In the genomic region with DNA sequence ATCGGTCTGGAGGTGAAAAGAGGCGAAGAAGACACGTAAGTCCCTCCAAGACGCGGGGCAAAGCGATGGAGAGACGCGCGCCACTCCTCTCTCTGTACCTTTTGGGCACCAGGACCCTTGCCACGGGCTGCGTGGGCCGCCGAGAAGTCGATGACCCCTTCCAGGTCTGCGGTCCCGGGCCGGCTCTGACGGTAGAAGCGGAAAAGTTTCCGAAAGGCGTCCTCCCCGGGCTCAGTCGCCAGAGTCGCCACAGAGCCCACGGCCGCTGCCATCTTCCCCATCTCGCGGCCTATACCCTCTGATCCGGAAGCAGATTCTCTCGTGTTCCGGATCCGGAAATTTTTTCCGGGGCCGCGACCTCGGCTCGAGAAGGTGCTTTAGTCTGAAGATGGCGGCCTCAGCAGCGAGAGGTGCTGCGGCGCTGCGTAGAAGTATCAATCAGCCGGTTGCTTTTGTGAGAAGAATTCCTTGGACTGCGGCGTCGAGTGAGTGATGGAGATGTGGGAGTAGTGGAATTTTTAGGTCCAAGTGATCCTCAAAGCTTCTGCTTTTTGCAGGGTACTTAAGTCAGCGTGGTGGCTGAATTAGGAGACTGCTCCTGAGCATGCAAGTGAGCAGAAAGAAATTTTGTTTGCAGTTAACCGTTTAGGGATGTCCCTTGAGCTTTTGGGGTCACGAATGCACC, we compare ENCODE assay signal across 8 cellular contexts. TPM values are rescaled to one million over a fixed set of nuclear protein-coding genes. Genes with fewer than 3 reads are reported as not detected.
DNase-seq lines count a peak whose midpoint lies in the region; ATAC-seq and TF ChIP-seq lines count a peak whose summit lies in the region.

A gene with protein sequence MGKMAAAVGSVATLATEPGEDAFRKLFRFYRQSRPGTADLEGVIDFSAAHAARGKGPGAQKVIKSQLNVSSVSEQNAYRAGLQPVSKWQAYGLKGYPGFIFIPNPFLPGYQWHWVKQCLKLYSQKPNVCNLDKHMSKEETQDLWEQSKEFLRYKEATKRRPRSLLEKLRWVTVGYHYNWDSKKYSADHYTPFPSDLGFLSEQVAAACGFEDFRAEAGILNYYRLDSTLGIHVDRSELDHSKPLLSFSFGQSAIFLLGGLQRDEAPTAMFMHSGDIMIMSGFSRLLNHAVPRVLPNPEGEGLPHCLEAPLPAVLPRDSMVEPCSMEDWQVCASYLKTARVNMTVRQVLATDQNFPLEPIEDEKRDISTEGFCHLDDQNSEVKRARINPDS (minus strand): TSS at position 300 of the 685 bp plus-strand sequence. CDS start 19 bp downstream, at position 281.
A gene (plus strand): TSS at position 380 of the 685 bp plus-strand sequence. CDS start 9 bp downstream, at position 389.

- no peak for TF ChIP-seq EP300 in esophagus muscularis mucosa (IDR thresholded peaks at IDR 0.05)

- peaks cover 49% of the 10 kb centered on the region for H3K4me1 Mint-ChIP-seq in activated T-cell treated with anti-CD3 and anti-CD28 coated beads, Interleukin-2, amount 50 U/mL, for 24 hours (ENCODE audit: low read depth)

- ATAC-seq in GM21717 (IDR thresholded peaks at IDR 0.05; ENCODE audit: unreplicated experiment), result peak; percentile 98
- peak; percentile 96 for ATAC-seq in PC-3

- H3F3A ChIP-seq in PC-3 (ENCODE audit: low read length, unreplicated experiment), result no peaks in the 10 kb centered on the region

- H3K9me3 ChIP-seq in PC-3 (ENCODE audit: low read length) (no peaks in the 10 kb centered on the region), esophagus muscularis mucosa (no peaks in the 10 kb centered on the region), muscle layer of duodenum (ENCODE audit: control insufficient read depth in 1 of 2, low read length in 2 of 2) (no peaks in the 10 kb centered on the region)

- POLR2A ChIA-PET in PC-3 (lab: Charles Lee; ENCODE audit: unreplicated experiment), result interaction anchor here (0.5 to 0.6 kb wide), 2 partner anchors 115 to 1913 kb away, joined by 3 read pairs; no protein-coding TSS in a partner anchor

- no TSS peak for BruUV-seq in PC-3 (replicated peaks; lab: Mats Ljungman, UMichigan)

- no peaks in the 10 kb centered on the region for H3K27me3 ChIP-seq in PC-3 (ENCODE audit: low read length)
- no peaks in the 10 kb centered on the region for H3K27me3 ChIP-seq in esophagus muscularis mucosa
- H3K27me3 ChIP-seq in muscle layer of duodenum (ENCODE audit: low read depth, low read length), result no peaks in the 10 kb centered on the region

- no peak for TF ChIP-seq POLR2A in esophagus muscularis mucosa (IDR thresholded peaks at IDR 0.05; ENCODE audit: low read depth)

- H3K4me2 ChIP-seq in PC-3 (ENCODE audit: low read length), result peak within 1 kb of the TSS; percentile 81

- peak; percentile 52 for DNase-seq in DMS53 treated with DMSO at 0.1 percent for 48 hours (lab: John Stamatoyannopoulos, UW; ENCODE audit: unreplicated experiment)
- peak; percentile 78 for DNase-seq in Jurkat, Clone E6-1 (ENCODE audit: low read depth, low spot score)
- DNase-seq in PC-3, result peak; percentile 91
- DNase-seq in activated T-cell treated with anti-CD3 and anti-CD28 coated beads, Interleukin-2, amount 50 U/mL, for 24 hours, result peak; percentile 87
- DNase-seq in esophagus muscularis mucosa (ENCODE audit: extremely low spot score), result peak; percentile 96
- DNase-seq in stimulated activated CD8-positive, alpha-beta memory T cell treated with anti-CD3 and anti-CD28 coated beads, Interleukin-7, amount 100 ng/mL, for 4 hours (ENCODE audit: low read depth in 2 of 2), result peak; percentile 77 to 82

- H4K20me1 ChIP-seq in PC-3 (ENCODE audit: low read length), result peaks cover 26% of the 10 kb centered on the region

- intact Hi-C loops in PC-3 (cut with micrococcal nuclease) (loop anchor here (1.0 to 2.0 kb wide), 3 partner anchors 53 to 251 kb away; a partner anchor contains a TSS), esophagus muscularis mucosa (cut with DNase I) (loop anchor here (5.0 kb wide), 2 partner anchors 91 to 251 kb away; a partner anchor contains a TSS)

- peak within 1 kb of the TSS; percentile 95 for H3K27ac Mint-ChIP-seq in activated T-cell treated with anti-CD3 and anti-CD28 coated beads, Interleukin-2, amount 50 U/mL, for 24 hours

- peaks cover 77% of the 10 kb centered on the region for H3K79me2 ChIP-seq in PC-3 (ENCODE audit: low read length)

- H3K9me3 Mint-ChIP-seq in activated T-cell treated with anti-CD3 and anti-CD28 coated beads, Interleukin-2, amount 50 U/mL, for 24 hours, result no peaks in the 10 kb centered on the region

- H3K27ac ChIP-seq in PC-3 (ENCODE audit: low read length), result peak within 1 kb of the TSS; percentile 19; the same call in 1 of the 2 replicates
- H3K27ac ChIP-seq in esophagus muscularis mucosa (replicated peaks in 1 of 4), result peak within 1 kb of the TSS; percentile 74 to 78 (median 74)
- peak within 1 kb of the TSS; percentile 79 for H3K27ac ChIP-seq in muscle layer of duodenum (ENCODE audit: low read length)

- H3K4me1 ChIP-seq in PC-3 (ENCODE audit: insufficient read depth, low read length) (peaks cover 18% of the 10 kb centered on the region), esophagus muscularis mucosa (peaks cover 29 to 44% (median 34%) of the 10 kb centered on the region in 4 donors), muscle layer of duodenum (ENCODE audit: control insufficient read depth in 1 of 2, insufficient read depth in 2 of 2, low read length in 2 of 2) (peaks cover 17 to 34% of the 10 kb centered on the region in 2 donors)

- peak within 1 kb of the TSS; percentile 90 for H2AFZ ChIP-seq in PC-3 (ENCODE audit: low read length)

- peaks cover 87% of the 10 kb centered on the region for H3K36me3 Mint-ChIP-seq in activated T-cell treated with anti-CD3 and anti-CD28 coated beads, Interleukin-2, amount 50 U/mL, for 24 hours (ENCODE audit: low read depth)

- no peaks in the 10 kb centered on the region for H3K9me2 ChIP-seq in PC-3 (replicated peaks; ENCODE audit: low read length)

- peak within 1 kb of the TSS; percentile 90 for H3K4me3 Mint-ChIP-seq in activated T-cell treated with anti-CD3 and anti-CD28 coated beads, Interleukin-2, amount 50 U/mL, for 24 hours

- CTCF ChIA-PET in PC-3 (lab: Charles Lee), result interaction anchor here (0.5 to 0.7 kb wide), 3 partner anchors 154 to 249 kb away, joined by 4 to 5 read pairs (median 4); no protein-coding TSS in a partner anchor

- peak within 1 kb of the TSS; percentile 89 for H3K9ac ChIP-seq in PC-3 (ENCODE audit: low read length)

- TF ChIP-seq CTCF in PC-3 (conservative IDR thresholded peaks at IDR 0.05; ENCODE audit: low read depth, low read length) (no peak; the same call in 1 of the 2 replicates), esophagus muscularis mucosa (IDR thresholded peaks at IDR 0.05) (no peak)

- H3K27me3 Mint-ChIP-seq in activated T-cell treated with anti-CD3 and anti-CD28 coated beads, Interleukin-2, amount 50 U/mL, for 24 hours, result no peaks in the 10 kb centered on the region

- under 1% methylated on average over 30 of the region's 49 CpGs for WGBS in esophagus muscularis mucosa

- peaks cover 33% of the 10 kb centered on the region for H3K36me3 ChIP-seq in PC-3 (ENCODE audit: low read depth, low read length)
- peaks cover 30 to 53% (median 43%) of the 10 kb centered on the region in 4 donors for H3K36me3 ChIP-seq in esophagus muscularis mucosa
- peaks cover 19 to 36% of the 10 kb centered on the region in 2 donors for H3K36me3 ChIP-seq in muscle layer of duodenum (ENCODE audit: control insufficient read depth in 1 of 2, insufficient read depth in 2 of 2, low read length in 2 of 2)

- H3K4me3 ChIP-seq in Jurkat, Clone E6-1 (ENCODE audit: low read length), result peak within 1 kb of the TSS; percentile 81
- H3K4me3 ChIP-seq in PC-3 (ENCODE audit: low read length) (peak within 1 kb of the TSS; percentile 95), esophagus muscularis mucosa (peak within 1 kb of the TSS; percentile 78 to 90 (median 83)), muscle layer of duodenum (ENCODE audit: low read depth in 1 of 2, low read length in 2 of 2) (peak within 1 kb of the TSS; percentile 81 to 100)

RNA-seq across cellular contexts. Expression of the first gene that starts in this region (rescaled TPM):
- 17.8 TPM for polyA plus RNA-seq in Jurkat, Clone E6-1 (2012; ENCODE audit: insufficient read depth, insufficient read length)
- total RNA-seq in PC-3 (2014; rRNA removed), result 9.7 and 10.8 TPM in 2 replicates
- 10 to 100 TPM in 3 of 4 donors, 1 to 10 TPM in 1; 8.0 to 13.3 (median 11.8) TPM for total RNA-seq in esophagus muscularis mucosa

RNA-seq across cellular contexts. Expression of the second gene that starts in this region (rescaled TPM):
- polyA plus RNA-seq in Jurkat, Clone E6-1 (2012; ENCODE audit: insufficient read depth, insufficient read length), result 567 TPM
- total RNA-seq in PC-3 (2014; rRNA removed), result 904 and 934 TPM in 2 replicates
- total RNA-seq in esophagus muscularis mucosa, result 100 to 1,000 TPM; 101 to 247 (median 166) TPM

Comparison
In these comparisons a context has a peak if more than half of its experiments do, and no peak if none do; other contexts are left out.
1. Peak in every context shown above with its lines: DNase-seq, ATAC-seq, H3K4me3 ChIP-seq and H3K27ac ChIP-seq.
2. H3K27ac ChIP-seq: peak in every context shown above with its lines; median percentile 79 in muscle layer of duodenum; 74 in esophagus muscularis mucosa; 19 in PC-3.